8 cellular contexts compared by ENCODE assay signal in genomic region chr19:19192910-19193423, GRCh38. TPM values are rescaled to one million over a fixed set of nuclear protein-coding genes. Genes with fewer than 3 reads are reported as not detected.
DNase-seq lines count a peak whose midpoint lies in the region; ATAC-seq, FAIRE-seq and TF ChIP-seq lines count a peak whose summit lies in the region.

No MANE protein-coding gene starts in this region.

- no peaks in the 10 kb centered on the region for H3K27me3 ChIP-seq in effector memory CD4-positive, alpha-beta T cell (replicated peaks; ENCODE audit: control insufficient read depth, insufficient read depth, low read length, poor library complexity, severe bottlenecking)
- H3K27me3 ChIP-seq in neural progenitor cell, result no peaks in the 10 kb centered on the region

- TF ChIP-seq CTCF in NB4 (IDR thresholded peaks at IDR 0.05; ENCODE audit: low read depth, low read length), result no peak
- TF ChIP-seq CTCF in neural progenitor cell (IDR thresholded peaks at IDR 0.05), result no peak

- H3K27me3 Mint-ChIP-seq in neural progenitor cell (ENCODE audit: insufficient read depth, low read depth), result peaks cover 5% of the 10 kb centered on the region

- peaks cover 11% of the 10 kb centered on the region for H3K36me3 ChIP-seq in effector memory CD4-positive, alpha-beta T cell (ENCODE audit: control insufficient read depth, insufficient read depth, low read length)
- H3K36me3 ChIP-seq in neural progenitor cell, result no peaks in the 10 kb centered on the region

- ATAC-seq in HG03460 (IDR thresholded peaks at IDR 0.05; ENCODE audit: unreplicated experiment), result no peak

- peak overlapping the region; percentile 100 for H3K27ac ChIP-seq in effector memory CD4-positive, alpha-beta T cell (ENCODE audit: insufficient read depth, low read length, poor library complexity, severe bottlenecking)
- no peak overlapping the region for H3K27ac ChIP-seq in neural progenitor cell

- H3K4me3 ChIP-seq in NB4 (ENCODE audit: low read depth, low read length) (peak overlapping the region; percentile 96), neural progenitor cell (peak overlapping the region; percentile 83)
- H3K4me3 ChIP-seq in effector memory CD4-positive, alpha-beta T cell (ENCODE audit: insufficient read depth, low read depth, low read length, poor library complexity, severe bottlenecking), result peak overlapping the region; percentile 67

- H3K36me3 Mint-ChIP-seq in neural progenitor cell, result peaks cover 4% of the 10 kb centered on the region

- no peaks in the 10 kb centered on the region for H3K9me3 Mint-ChIP-seq in neural progenitor cell

- TF ChIP-seq POLR2A in GM12892 (IDR thresholded peaks at IDR 0.05; ENCODE audit: low read depth, low read length) (peak; percentile 36; the same call in 1 of the 2 replicates), NB4 (IDR thresholded peaks at IDR 0.05; ENCODE audit: extremely low read depth, insufficient read length) (peak; percentile 66)

- no peaks in the 10 kb centered on the region for H3K9me3 ChIP-seq in effector memory CD4-positive, alpha-beta T cell (ENCODE audit: control insufficient read depth, low read length)
- H3K9me3 ChIP-seq in neural progenitor cell (ENCODE audit: low read depth), result no peaks in the 10 kb centered on the region

- no peak for DNase-seq in GM12892 (ENCODE audit: insufficient read length)
- DNase-seq in NB4 (ENCODE audit: low read depth), result no peak
- no peak for DNase-seq in effector memory CD4-positive, alpha-beta T cell
- DNase-seq in neural progenitor cell (ENCODE audit: low spot score), result no peak
- DNase-seq in UCSD-AML1 (lab: John Stamatoyannopoulos, UW; ENCODE audit: unreplicated experiment), result no peak
- no peak for DNase-seq in GM19240 (ENCODE audit: insufficient read length, low spot score)
- DNase-seq in putamen (ENCODE audit: low spot score), result no peak

- FAIRE-seq in GM12892 (lab: Jason Lieb, UNC), result no peak

- peak overlapping the region; percentile 74 for H2AFZ ChIP-seq in neural progenitor cell (replicated peaks)

- peaks cover 24% of the 10 kb centered on the region for H3F3A ChIP-seq in neural progenitor cell (ENCODE audit: low read depth)

- peak overlapping the region; percentile 90 for H3K27ac Mint-ChIP-seq in neural progenitor cell

- H3K4me3 Mint-ChIP-seq in neural progenitor cell, result peak overlapping the region; percentile 95

- peaks cover 10% of the 10 kb centered on the region for H4K20me1 ChIP-seq in neural progenitor cell (ENCODE audit: low read depth)

- H3K4me1 ChIP-seq in effector memory CD4-positive, alpha-beta T cell (ENCODE audit: control insufficient read depth, insufficient read depth, low read length, poor library complexity, severe bottlenecking), result peaks cover 14% of the 10 kb centered on the region
- peaks cover 8% of the 10 kb centered on the region for H3K4me1 ChIP-seq in neural progenitor cell

- peak overlapping the region; percentile 60 for H3K9ac ChIP-seq in neural progenitor cell

- peak overlapping the region; percentile 90 for H3K4me2 ChIP-seq in neural progenitor cell

- peaks cover 9% of the 10 kb centered on the region for H3K4me1 Mint-ChIP-seq in neural progenitor cell

- H3K79me2 ChIP-seq in neural progenitor cell (ENCODE audit: low read depth), result peaks cover 35% of the 10 kb centered on the region

RNA-seq across cellular contexts. Expression of gene RFXANK, which starts 0.9 kb away (rescaled TPM):
- polyA plus RNA-seq in GM12892 (2012; ENCODE audit: missing spikeins), result 77.3 TPM
- total RNA-seq in neural progenitor cell (ENCODE audit: low replicate concordance), result 31.2 and 60.9 TPM in 2 replicates

RNA-seq across cellular contexts. Expression of gene BORCS8, which starts 1.0 kb away (rescaled TPM):
- 18.2 TPM for polyA plus RNA-seq in GM12892 (2012; ENCODE audit: missing spikeins)
- 6.3 and 15.1 TPM in 2 replicates for total RNA-seq in neural progenitor cell (ENCODE audit: low replicate concordance)

RNA-seq across cellular contexts. Expression of gene NR2C2AP, which starts 10.2 kb away (rescaled TPM):
- 22.8 TPM for polyA plus RNA-seq in GM12892 (2012; ENCODE audit: missing spikeins)
- 7.6 and 9.6 TPM in 2 replicates for total RNA-seq in neural progenitor cell (ENCODE audit: low replicate concordance)

RNA-seq across cellular contexts. Expression of gene NCAN, which starts 18.8 kb away (rescaled TPM):
- 0.28 TPM for polyA plus RNA-seq in GM12892 (2012; ENCODE audit: missing spikeins)
- total RNA-seq in neural progenitor cell (ENCODE audit: low replicate concordance), result 4.8 and 12.9 TPM in 2 replicates

RNA-seq across cellular contexts. Expression of gene MEF2B, which starts 22.9 kb away (rescaled TPM):
- polyA plus RNA-seq in GM12892 (2012; ENCODE audit: missing spikeins), result 2.2 TPM
- total RNA-seq in neural progenitor cell (ENCODE audit: low replicate concordance), result 0.15 TPM in 1 of 2 replicates, not detected in the other
